11 cellular contexts compared by ENCODE assay signal in the genomic region with DNA sequence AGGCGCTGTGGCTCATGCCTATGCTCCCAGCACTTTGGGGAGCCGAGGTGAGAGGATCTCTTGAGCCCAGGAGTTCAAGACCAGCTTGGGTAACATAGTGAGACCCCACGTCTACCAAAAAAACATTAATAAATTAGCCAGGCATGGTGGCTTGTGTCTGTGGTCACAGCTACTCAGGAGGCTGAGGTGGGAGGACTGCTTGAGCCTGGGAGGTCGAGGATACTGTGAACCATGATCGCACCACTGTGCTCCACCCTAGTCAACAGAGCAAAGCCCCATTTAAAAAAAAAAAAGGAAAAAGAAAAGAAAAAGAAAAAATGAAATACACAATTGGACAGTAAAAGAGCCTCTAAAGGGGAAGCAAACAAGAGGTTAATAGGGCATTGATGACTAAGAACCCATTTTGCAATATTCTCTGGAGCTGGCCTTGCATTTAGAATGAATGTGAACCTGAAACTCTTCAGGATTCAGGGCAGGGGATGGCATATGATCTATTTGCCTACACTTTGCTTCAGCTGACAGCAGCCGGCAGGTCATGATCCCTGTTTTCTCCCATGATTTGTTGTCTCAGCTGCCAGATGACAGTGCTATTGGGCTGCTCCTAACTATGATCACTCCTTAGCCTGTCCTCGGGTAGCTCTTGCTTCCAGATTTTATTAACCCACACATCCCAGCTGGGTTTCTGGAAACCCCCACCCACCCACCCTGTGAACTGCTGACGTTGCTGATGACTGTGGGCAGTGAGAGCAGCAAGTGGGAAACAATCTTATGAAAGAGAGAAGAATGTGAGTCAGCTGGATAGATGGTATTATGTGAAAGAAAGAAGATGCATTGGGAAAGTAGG.
DNase-seq lines count a peak whose midpoint lies in the region; FAIRE-seq and TF ChIP-seq lines count a peak whose summit lies in the region.
"Had no signal": no experiment of that assay in that cellular context is flagged by ENCODE, and none has a peak within 500 bp of the region (broad histone marks: within the 10 kb centered on the region; RNA-seq: fewer than 3 reads in every experiment).

No MANE protein-coding gene starts in this region.

- no peak for FAIRE-seq in GM12891 (lab: Jason Lieb, UNC)

- peak overlapping the region; percentile 38 to 74 for H3K27ac ChIP-seq in prostate gland

- peaks cover 4% of the 10 kb centered on the region for H3K27me3 Mint-ChIP-seq in activated naive CD4-positive, alpha-beta T cell treated with anti-CD3 and anti-CD28 coated beads for 36 hours (ENCODE audit: low read depth)
- H3K27me3 Mint-ChIP-seq: naive B cell had no signal

- H3K4me3 ChIP-seq in choroid plexus epithelial cell (ENCODE audit: low read depth, low read length) (no peak overlapping the region), prostate gland (no peak overlapping the region)

- intact Hi-C loops in prostate gland (cut with DNase I), result no loop called here
- intact Hi-C loops in activated naive CD4-positive, alpha-beta T cell treated with anti-CD3 and anti-CD28 coated beads for 36 hours (cut with micrococcal nuclease), result no loop called here

- peak; percentile 88 for DNase-seq in HCEC 1CT
- peak; percentile 3 for DNase-seq in NCI-H774 (lab: John Stamatoyannopoulos, UW)
- DNase-seq in choroid plexus epithelial cell (ENCODE audit: low read depth), result peak; percentile 96
- no peak for DNase-seq in prostate gland (ENCODE audit: low spot score)
- no peak for DNase-seq in activated naive CD4-positive, alpha-beta T cell treated with anti-CD3 and anti-CD28 coated beads for 36 hours
- no peak for DNase-seq in activated naive CD4-positive, alpha-beta T cell (lab: John Stamatoyannopoulos, UW)
- no peak for DNase-seq in GM12891 (ENCODE audit: insufficient read length, low spot score)
- DNase-seq in SW 1271 (lab: John Stamatoyannopoulos, UW), result no peak
- DNase-seq: activated CD8-positive, alpha-beta T cell treated with anti-CD3 and anti-CD28 coated beads, Interleukin-2, amount 10 ng/mL, durations not matched to agents 7 days and 5 days; naive B cell; NCI-H187 had no signal

- peaks cover 43% of the 10 kb centered on the region for H3K4me1 Mint-ChIP-seq in activated naive CD4-positive, alpha-beta T cell treated with anti-CD3 and anti-CD28 coated beads for 36 hours (ENCODE audit: low read depth)

- H3K36me3 Mint-ChIP-seq in activated naive CD4-positive, alpha-beta T cell treated with anti-CD3 and anti-CD28 coated beads for 36 hours (ENCODE audit: low read depth), result no peaks in the 10 kb centered on the region
- H3K36me3 Mint-ChIP-seq: naive B cell had no signal

- no peaks in the 10 kb centered on the region for H3K9me3 Mint-ChIP-seq in activated naive CD4-positive, alpha-beta T cell treated with anti-CD3 and anti-CD28 coated beads for 36 hours
- H3K9me3 Mint-ChIP-seq: naive B cell had no signal

- H3K9me3 ChIP-seq in prostate gland, result no peaks in the 10 kb centered on the region

- TF ChIP-seq CTCF in choroid plexus epithelial cell (conservative IDR thresholded peaks at IDR 0.05; ENCODE audit: low read depth, low read length), result no peak
- TF ChIP-seq CTCF in prostate gland (IDR thresholded peaks at IDR 0.05), result no peak

- CTCF ChIA-PET in activated naive CD4-positive, alpha-beta T cell treated with anti-CD3 and anti-CD28 coated beads for 36 hours (lab: Charles Lee), result interaction anchor here (0.7 to 1.4 kb wide), 4 partner anchors 167 to 571 kb away, joined by 3 to 12 read pairs (median 3); no protein-coding TSS in a partner anchor

- no peak overlapping the region for H3K27ac Mint-ChIP-seq in activated naive CD4-positive, alpha-beta T cell treated with anti-CD3 and anti-CD28 coated beads for 36 hours
- H3K27ac Mint-ChIP-seq: activated CD8-positive, alpha-beta T cell treated with anti-CD3 and anti-CD28 coated beads, Interleukin-2, amount 10 ng/mL, durations not matched to agents 7 days and 5 days had no signal

- TF ChIP-seq POLR2A in prostate gland (IDR thresholded peaks at IDR 0.05) (no peak), GM12891 (IDR thresholded peaks at IDR 0.05; ENCODE audit: low read depth, low read length) (no peak)

- 82% methylated on average over 8 of the region's 8 CpGs for WGBS in prostate gland

- no peaks in the 10 kb centered on the region for H3K27me3 ChIP-seq in prostate gland (replicated peaks; ENCODE audit: insufficient read depth)

- no peak overlapping the region for H3K4me3 Mint-ChIP-seq in activated naive CD4-positive, alpha-beta T cell treated with anti-CD3 and anti-CD28 coated beads for 36 hours
- H3K4me3 Mint-ChIP-seq: activated CD8-positive, alpha-beta T cell treated with anti-CD3 and anti-CD28 coated beads, Interleukin-2, amount 10 ng/mL, durations not matched to agents 7 days and 5 days; naive B cell had no signal

- H3K36me3 ChIP-seq in prostate gland, result no peaks in the 10 kb centered on the region

- H3K4me1 ChIP-seq in prostate gland (replicated peaks), result peaks cover 2% of the 10 kb centered on the region

TF ChIP-seq in GM12891, 5 proteins besides CTCF, POLR2A, EP300 and RAD21:
- TF ChIP-seq SPI1 (IDR thresholded peaks at IDR 0.05; ENCODE audit: low read depth, low read length), result no peak
- TF ChIP-seq PAX5 (IDR thresholded peaks at IDR 0.05; ENCODE audit: insufficient read depth, low read length, severe bottlenecking), result no peak
- TF ChIP-seq POLR2AphosphoS5 (IDR thresholded peaks at IDR 0.05; ENCODE audit: low read depth, low read length), result no peak
- no peak for TF ChIP-seq POU2F2 (IDR thresholded peaks at IDR 0.05; ENCODE audit: low read depth, low read length)
- no peak for TF ChIP-seq TAF1 (IDR thresholded peaks at IDR 0.05; ENCODE audit: low read depth, low read length)

Comparison
In these comparisons a context has a peak if more than half of its experiments do, and no peak if none do; other contexts are left out.
1. DNase-seq: peak in HCEC 1CT (single experiment), NCI-H774 (single experiment) and choroid plexus epithelial cell (single experiment); none in prostate gland (single experiment), activated naive CD4-positive, alpha-beta T cell treated with anti-CD3 and anti-CD28 coated beads for 36 hours (single experiment), activated naive CD4-positive, alpha-beta T cell (0 of 4), GM12891 (single experiment) and SW 1271 (0 of 2).